Comparison of ENCODE assay signal across 15 cellular contexts in the genomic region with DNA sequence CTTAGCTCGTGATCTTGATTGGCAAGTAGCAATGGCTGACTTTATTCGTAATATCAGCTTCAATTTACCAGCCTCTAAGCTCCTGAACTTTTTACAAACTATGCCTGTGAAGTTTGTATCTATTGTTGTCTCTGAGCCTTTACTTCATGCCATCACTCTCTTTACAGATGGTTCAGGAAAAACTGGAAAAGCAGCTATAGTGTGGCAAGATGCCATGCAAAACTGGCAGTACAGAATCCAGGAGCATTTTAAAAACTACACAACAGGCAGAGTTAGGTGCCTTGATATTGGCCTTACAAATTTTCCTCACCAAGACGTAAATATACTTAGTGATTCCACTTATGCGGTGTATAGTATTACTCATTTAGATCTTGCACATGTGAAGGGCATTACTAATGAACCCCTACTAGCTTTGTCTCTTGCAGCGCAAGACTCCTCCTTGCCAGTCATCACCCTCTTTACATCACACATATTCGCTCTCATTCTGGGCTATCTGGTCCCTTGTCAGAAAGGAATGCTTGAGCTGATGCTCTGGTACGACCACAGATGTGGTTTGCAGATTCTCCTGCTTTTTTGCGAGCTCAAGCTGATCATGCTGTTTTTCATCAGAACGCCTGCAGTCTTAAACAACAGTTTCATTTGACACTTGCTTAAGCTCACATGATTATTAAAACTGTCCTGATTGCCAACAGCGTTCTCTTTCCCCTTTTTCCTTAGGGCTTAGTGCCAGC. TPM values are rescaled to one million over a fixed set of nuclear protein-coding genes. Genes with fewer than 3 reads are reported as not detected.
A peak's percentile ranks its signal among the peaks of the same experiment; 100 is the strongest.
DNase-seq lines count a peak whose midpoint lies in the region; ATAC-seq and TF ChIP-seq lines count a peak whose summit lies in the region.
"Had no signal": no experiment of that assay in that cellular context is flagged by ENCODE, and none has a peak within 500 bp of the region (broad histone marks: within the 10 kb centered on the region; RNA-seq: fewer than 3 reads in every experiment).

No MANE protein-coding gene starts in this region.

- ATAC-seq in foreskin keratinocyte, result peak; percentile 76
- ATAC-seq in GM21737 (IDR thresholded peaks at IDR 0.05; ENCODE audit: unreplicated experiment), result no peak

- no peaks in the 10 kb centered on the region for H3K9me3 ChIP-seq in transverse colon

- H3K27me3 ChIP-seq in foreskin keratinocyte (no peaks in the 10 kb centered on the region), transverse colon (no peaks in the 10 kb centered on the region)

- H3K4me3 ChIP-seq in transverse colon, result no peak overlapping the region

- H3K4me1 ChIP-seq in foreskin keratinocyte (peaks cover 23% of the 10 kb centered on the region), transverse colon (peaks cover 2 to 62% (median 27%) of the 10 kb centered on the region in 4 donors)

- DNase-seq in ELF-1 (ENCODE audit: low read depth, low spot score) (peak; percentile 5), foreskin keratinocyte (peak in 1 of 2 donors; percentile 55), transverse colon (peak; percentile 56), NCI-H345 (lab: John Stamatoyannopoulos, UW) (no peak), NCI-H1417 (lab: John Stamatoyannopoulos, UW) (no peak)
- DNase-seq: activated CD4-positive, alpha-beta T cell treated with anti-CD3 and anti-CD28 coated beads, Interleukin-2, amount 50 U/mL, for 48 hours; activated naive CD4-positive, alpha-beta T cell treated with anti-CD3 and anti-CD28 coated beads, Interleukin-2, amount 10 ng/mL, durations not matched to agents 7 days and 5 days; H7; stimulated activated CD4-positive, alpha-beta T cell treated with anti-CD3 and anti-CD28 coated beads, Interleukin-2, amount 100 ng/mL, for 48 hours had no signal

- intact Hi-C loops in transverse colon (cut with DNase I; ENCODE audit: low total_unique reads), result loop anchor here (10.0 kb wide), 1 partner anchor 130 kb away; no protein-coding TSS in a partner anchor

- no peak for TF ChIP-seq POLR2A in transverse colon (IDR thresholded peaks at IDR 0.05)

- in situ Hi-C loops in transverse colon (cut with MboI; ENCODE audit: low pct_ligation_motif_present in 1 of 4, low pct_unique_long_range_greater_than_20kb in 1 of 4, low sequenced_read_pairs in 3 of 4), result loop anchor here in 1 of 4 donors (10.0 kb wide), 1 partner anchor 120 kb away; no protein-coding TSS in a partner anchor

- no peaks in the 10 kb centered on the region for H3K36me3 ChIP-seq in transverse colon

- no peak for TF ChIP-seq EP300 in transverse colon (IDR thresholded peaks at IDR 0.05; ENCODE audit: low read depth)

- 56 to 59% methylated on average over 10 of the region's 10 CpGs for WGBS in transverse colon (ENCODE audit: low coverage in 1 of 2), 2 donors

- TF ChIP-seq CTCF in VCaP (conservative IDR thresholded peaks at IDR 0.05) (no peak), foreskin keratinocyte (conservative IDR thresholded peaks at IDR 0.05) (no peak), transverse colon (IDR thresholded peaks at IDR 0.05) (no peak)

- H3K27ac ChIP-seq in VCaP, result peak overlapping the region; percentile 73
- no peak overlapping the region for H3K27ac ChIP-seq in foreskin keratinocyte
- H3K27ac ChIP-seq in transverse colon, result peak overlapping the region; percentile 62 to 74 (median 69)

RNA-seq across cellular contexts. Expression of gene CLCA1, which starts 36.3 kb away (rescaled TPM):
- not detected in 2 replicates for total RNA-seq in foreskin keratinocyte
- not detected in 2 replicates for polyA plus RNA-seq in foreskin keratinocyte
- 1,000 to 10,000 TPM in 1 of 4 donors, 100 to 1,000 TPM in 2, 10 to 100 TPM in 1; 16.1 to 1,013 (median 168) TPM for total RNA-seq in transverse colon
- total RNA-seq: fibroblast of lung, H7, liver, myocyte, osteoblast had no signal
- polyA plus RNA-seq: liver had no signal

RNA-seq across cellular contexts. Expression of gene CLCA4, which starts 41.8 kb away (rescaled TPM):
- 0.07 TPM in 1 of 2 replicates, not detected in the other for total RNA-seq in foreskin keratinocyte
- 0.01 TPM in 1 of 2 replicates, not detected in the other for polyA plus RNA-seq in foreskin keratinocyte
- total RNA-seq in transverse colon, result 1,000 to 10,000 TPM in 2 of 4 donors, 100 to 1,000 TPM in 1, under 1 TPM in 1; 0.40 to 1,312 (median 849) TPM
- total RNA-seq: fibroblast of lung, H7, liver, myocyte, osteoblast had no signal
- polyA plus RNA-seq: fibroblast of lung had no signal

Comparison
In these comparisons a context has a peak if more than half of its experiments do, and no peak if none do; other contexts are left out.
1. DNase-seq: peak in ELF-1 (single experiment) and transverse colon (single experiment); none in NCI-H345 (single experiment) and NCI-H1417 (0 of 3).
2. RNA of gene CLCA1, which starts 36.3 kb away (total RNA-seq): 16.1 to 1,013 TPM in transverse colon; not detected in foreskin keratinocyte; every median in the first group is over 10 times any median in the second.